Comparison of ENCODE assay signal across 29 cellular contexts in the genomic region with DNA sequence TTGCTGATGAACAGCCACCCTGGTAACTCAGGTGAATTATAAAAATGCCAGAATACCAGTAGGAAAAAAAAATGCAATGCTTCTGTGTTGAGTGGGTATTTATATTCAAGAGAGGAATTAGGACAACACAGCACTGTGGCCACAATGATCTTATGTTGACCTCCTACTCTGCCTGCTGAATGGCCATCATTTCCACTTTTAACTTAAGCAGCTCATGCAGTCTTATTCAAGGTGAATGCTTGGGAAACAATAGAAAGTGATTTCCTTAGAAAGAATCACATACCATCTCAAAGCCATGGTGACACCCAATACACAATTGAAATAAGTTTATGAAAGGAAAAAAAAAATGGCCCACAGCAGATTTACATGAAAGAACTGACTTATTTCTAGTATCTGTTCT.
"Had no signal": no experiment of that assay in that cellular context is flagged by ENCODE, and none has a peak within 500 bp of the region (broad histone marks: within the 10 kb centered on the region; RNA-seq: fewer than 3 reads in every experiment).

No MANE protein-coding gene starts in this region.

- H3K4me1 ChIP-seq: esophagus squamous epithelium, heart right ventricle, left ventricle myocardium inferior, lower lobe of right lung, psoas muscle, sigmoid colon, transverse colon, upper lobe of right lung, uterus had no signal

- H3K36me3 ChIP-seq: esophagus squamous epithelium, heart right ventricle, left ventricle myocardium inferior, lower lobe of right lung, ovary, sigmoid colon, thoracic aorta, transverse colon, upper lobe of right lung, uterus had no signal

- H3K27ac ChIP-seq: coronary artery, esophagus squamous epithelium, heart right ventricle, left ventricle myocardium inferior, lower lobe of right lung, ovary, psoas muscle, sigmoid colon, thoracic aorta, transverse colon, upper lobe of right lung, uterus had no signal

- DNase-seq: dermis blood vessel endothelial cell; effector memory CD4-positive, alpha-beta T cell; erythroblast; esophagus squamous epithelium; foreskin melanocyte; glutamatergic neuron; heart right ventricle; hippocampal formation; immature natural killer cell; islet precursor cell; kidney glomerular epithelial cell; left colon; left ventricle myocardium inferior; lower lobe of right lung; naive thymus-derived CD8-positive, alpha-beta T cell; nephron progenitor cell; occipital lobe; ovary; posterior cingulate gyrus; psoas muscle; right cardiac atrium; sigmoid colon; stimulated activated CD4-positive, alpha-beta T cell treated with anti-CD3 and anti-CD28 coated beads, Interleukin-2, amount 100 ng/mL, for 48 hours; stimulated activated naive B cell treated with anti-CD40 and anti-IgM and Interleukin-4, amounts not matched to agents 10 μg/mL and 1 μg/mL and 100 μg/mL, for 72 hours; transverse colon; upper lobe of right lung; uterus had no signal

- H3K9me3 ChIP-seq: esophagus squamous epithelium, lower lobe of right lung, ovary, psoas muscle, sigmoid colon, thoracic aorta, transverse colon, upper lobe of right lung, uterus had no signal

- H3K27me3 ChIP-seq: esophagus squamous epithelium, heart right ventricle, ovary, sigmoid colon, transverse colon, upper lobe of right lung, uterus had no signal

- H3K4me3 ChIP-seq: coronary artery, esophagus squamous epithelium, heart right ventricle, left ventricle myocardium inferior, lower lobe of right lung, ovary, psoas muscle, sigmoid colon, thoracic aorta, transverse colon, upper lobe of right lung, uterus had no signal
